Comparison of ENCODE assay signal across 14 cellular contexts in the genomic region with DNA sequence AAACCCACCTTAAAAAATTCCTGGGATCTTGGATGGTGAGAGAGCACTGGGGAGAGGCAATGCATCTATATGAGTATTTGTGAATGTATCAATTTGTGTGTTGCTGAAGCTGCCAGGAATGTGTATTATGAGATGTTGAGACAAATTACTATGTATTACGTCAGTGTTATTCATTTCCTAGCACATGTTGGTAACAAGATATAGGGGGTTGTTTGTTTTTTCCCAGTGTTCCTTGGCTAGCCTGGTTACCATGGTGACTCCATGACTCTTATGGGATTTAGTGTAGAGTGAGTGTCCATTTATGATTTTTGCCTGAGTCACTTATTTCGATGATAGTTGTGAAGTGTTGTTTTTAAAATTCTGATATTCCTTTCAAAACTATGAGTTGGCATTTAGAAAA.
DNase-seq lines count a peak whose midpoint lies in the region; ATAC-seq and TF ChIP-seq lines count a peak whose summit lies in the region.
"Had no signal": no experiment of that assay in that cellular context is flagged by ENCODE, and none has a peak within 500 bp of the region (broad histone marks: within the 10 kb centered on the region; RNA-seq: fewer than 3 reads in every experiment).

No MANE protein-coding gene starts in this region.

- TF ChIP-seq CTCF in MCF 10A (IDR thresholded peaks at IDR 0.05; ENCODE audit: unreplicated experiment) (no peak), breast epithelium (IDR thresholded peaks at IDR 0.05) (no peak), fibroblast of pulmonary artery (IDR thresholded peaks at IDR 0.05; ENCODE audit: low read length, missing control alignments) (no peak)

- peak overlapping the region; percentile 30 for H3K4me3 Mint-ChIP-seq in MCF 10A (ENCODE audit: unreplicated experiment)
- H3K4me3 Mint-ChIP-seq: activated CD4-positive, alpha-beta T cell treated with anti-CD3 and anti-CD28 coated beads, Interleukin-2, amount 10 ng/mL, durations not matched to agents 24 days and 14 days; IgD-negative memory B cell had no signal

- DNase-seq in MCF 10A (ENCODE audit: unreplicated experiment) (peak; percentile 90), breast epithelium (ENCODE audit: low spot score in 2 of 2) (no peak), SK-MEL-5 (ENCODE audit: low read depth, low spot score) (peak; percentile 48), fibroblast of pulmonary artery (ENCODE audit: low read depth) (peak; percentile 96), GOT3 (lab: John Stamatoyannopoulos, UW) (no peak)
- DNase-seq in activated naive CD4-positive, alpha-beta T cell (lab: John Stamatoyannopoulos, UW), result no peak
- DNase-seq: activated CD4-positive, alpha-beta T cell treated with anti-CD3 and anti-CD28 coated beads, Interleukin-2, amount 10 ng/mL, durations not matched to agents 24 days and 14 days; activated gamma-delta T cell; cortex of kidney had no signal

- no peaks in the 10 kb centered on the region for H3K36me3 ChIP-seq in breast epithelium
- H3K36me3 ChIP-seq: BLaER1 treated with 17β-estradiol and CSF1 and Interleukin-3, amounts not matched to agents 10 nM and 100 nM had no signal

- BruUV-seq in MCF 10A (replicated peaks; lab: Mats Ljungman, UMichigan), result no TSS peak

- H3K4me3 ChIP-seq in breast epithelium (no peak overlapping the region), fibroblast of pulmonary artery (replicated peaks; ENCODE audit: low read depth, low read length) (no peak overlapping the region)
- H3K4me3 ChIP-seq: BLaER1 treated with 17β-estradiol and CSF1 and Interleukin-3, amounts not matched to agents 10 nM and 100 nM; smooth muscle cell had no signal

- H3K4me1 Mint-ChIP-seq in MCF 10A (ENCODE audit: insufficient read depth, unreplicated experiment), result peaks cover 4% of the 10 kb centered on the region
- H3K4me1 Mint-ChIP-seq: activated CD4-positive, alpha-beta T cell treated with anti-CD3 and anti-CD28 coated beads, Interleukin-2, amount 10 ng/mL, durations not matched to agents 24 days and 14 days; IgD-negative memory B cell had no signal

- H3K9me3 Mint-ChIP-seq in MCF 10A (ENCODE audit: unreplicated experiment), result no peaks in the 10 kb centered on the region
- H3K9me3 Mint-ChIP-seq: activated CD4-positive, alpha-beta T cell treated with anti-CD3 and anti-CD28 coated beads, Interleukin-2, amount 10 ng/mL, durations not matched to agents 24 days and 14 days had no signal

- CTCF ChIA-PET in MCF 10A (lab: Yijun Ruan, JAX), result no interaction called here

- no peak for TF ChIP-seq POLR2A in breast epithelium (IDR thresholded peaks at IDR 0.05)

- in situ Hi-C loops in SK-MEL-5 (cut with HindIII; ENCODE audit: low pct_unique_long_range_greater_than_20kb, low sequenced_read_pairs), result no loop called here

- ATAC-seq in GM18909 (IDR thresholded peaks at IDR 0.05; ENCODE audit: poor library complexity, unreplicated experiment), result no peak
- no peak for ATAC-seq in HG02623 (IDR thresholded peaks at IDR 0.05; ENCODE audit: unreplicated experiment)

- POLR2A ChIA-PET in MCF 10A (lab: Yijun Ruan, JAX), result no interaction called here

- no peak overlapping the region for H3K27ac ChIP-seq in breast epithelium
- H3K27ac ChIP-seq: BLaER1 treated with 17β-estradiol and CSF1 and Interleukin-3, amounts not matched to agents 10 nM and 100 nM had no signal

- peaks cover 12% of the 10 kb centered on the region for H3K36me3 Mint-ChIP-seq in MCF 10A (ENCODE audit: insufficient read depth, unreplicated experiment)
- H3K36me3 Mint-ChIP-seq: IgD-negative memory B cell had no signal

- peaks cover 0 to 5% of the 10 kb centered on the region in 2 donors for H3K27me3 ChIP-seq in breast epithelium
- H3K27me3 ChIP-seq: BLaER1 treated with 17β-estradiol and CSF1 and Interleukin-3, amounts not matched to agents 10 nM and 100 nM had no signal

- intact Hi-C loops in MCF 10A (cut with micrococcal nuclease), result loop anchor here (1.0 kb wide), 2 partner anchors 11 to 97 kb away; a partner anchor contains a TSS
- intact Hi-C loops in breast epithelium (cut with DNase I; ENCODE audit: low total_unique reads), result no loop called here

- no peaks in the 10 kb centered on the region for H3K27me3 Mint-ChIP-seq in MCF 10A (ENCODE audit: insufficient read depth, unreplicated experiment)
- H3K27me3 Mint-ChIP-seq: activated CD4-positive, alpha-beta T cell treated with anti-CD3 and anti-CD28 coated beads, Interleukin-2, amount 10 ng/mL, durations not matched to agents 24 days and 14 days; IgD-negative memory B cell had no signal

- H3K9me3 ChIP-seq in breast epithelium, result peaks cover 2 to 13% of the 10 kb centered on the region in 2 donors

- H3K27ac Mint-ChIP-seq in MCF 10A (ENCODE audit: low read depth, unreplicated experiment), result peak overlapping the region; percentile 87
- H3K27ac Mint-ChIP-seq: activated CD4-positive, alpha-beta T cell treated with anti-CD3 and anti-CD28 coated beads, Interleukin-2, amount 10 ng/mL, durations not matched to agents 24 days and 14 days; IgD-negative memory B cell had no signal

- H3K4me1 ChIP-seq in breast epithelium, result no peaks in the 10 kb centered on the region
- H3K4me1 ChIP-seq: BLaER1 treated with 17β-estradiol and CSF1 and Interleukin-3, amounts not matched to agents 10 nM and 100 nM had no signal

Comparison
In these comparisons a context has a peak if more than half of its experiments do, and no peak if none do; other contexts are left out.
1. DNase-seq: peak in MCF 10A (single experiment), SK-MEL-5 (single experiment) and fibroblast of pulmonary artery (single experiment); none in breast epithelium (0 of 2), GOT3 (single experiment) and activated naive CD4-positive, alpha-beta T cell (0 of 4).